In the genomic region with DNA sequence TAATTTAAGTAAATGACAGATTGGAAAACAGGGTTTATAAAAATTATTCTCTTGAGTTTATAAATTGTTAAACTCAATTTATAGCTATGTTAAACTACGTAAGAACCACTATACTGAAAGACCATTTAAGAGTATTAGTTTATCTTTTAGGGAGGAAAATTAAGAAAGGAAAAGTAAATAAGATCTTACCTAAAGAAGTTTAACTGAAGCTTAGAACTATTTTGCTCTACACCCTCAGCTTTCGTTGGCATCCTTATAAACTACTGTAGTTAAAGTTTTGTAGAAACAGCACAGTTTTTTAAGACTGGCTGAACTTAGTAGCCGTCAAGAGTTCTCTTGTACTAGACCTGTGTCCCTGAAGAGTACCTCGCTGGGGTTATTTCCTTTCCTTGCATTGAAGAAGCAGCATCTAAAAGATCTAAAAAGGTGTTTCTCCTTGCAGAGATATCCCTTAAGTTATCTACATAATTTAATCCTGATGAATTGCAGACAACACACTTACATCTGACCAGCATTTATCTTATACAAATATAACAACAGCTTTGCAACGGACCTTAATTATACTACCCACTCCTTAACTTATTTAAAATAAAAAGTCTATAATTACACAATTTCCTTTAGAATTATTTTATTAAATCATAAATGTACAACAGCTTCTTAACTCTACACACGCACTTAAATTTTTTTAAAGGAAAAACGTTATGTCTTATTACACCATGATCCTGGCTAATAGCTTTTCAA, we compare ENCODE assay signal across 16 cellular contexts. TPM values are rescaled to one million over a fixed set of nuclear protein-coding genes. Genes with fewer than 3 reads are reported as not detected.
DNase-seq lines count a peak whose midpoint lies in the region; ATAC-seq, FAIRE-seq and TF ChIP-seq lines count a peak whose summit lies in the region.
"Had no signal": no experiment of that assay in that cellular context is flagged by ENCODE, and none has a peak within 500 bp of the region (broad histone marks: within the 10 kb centered on the region; RNA-seq: fewer than 3 reads in every experiment).

No MANE protein-coding gene starts in this region.

- peak overlapping the region; percentile 59 for H3K27ac Mint-ChIP-seq in activated CD4-positive, alpha-beta memory T cell treated with anti-CD3 and anti-CD28 coated beads for 36 hours
- peak overlapping the region; percentile 12 for H3K27ac Mint-ChIP-seq in endothelial cell (ENCODE audit: unreplicated experiment)

- H3K4me1 Mint-ChIP-seq in activated CD4-positive, alpha-beta memory T cell treated with anti-CD3 and anti-CD28 coated beads for 36 hours (ENCODE audit: low read depth): peaks cover 92% of the 10 kb centered on the region
- peaks cover 50% of the 10 kb centered on the region for H3K4me1 Mint-ChIP-seq in endothelial cell (ENCODE audit: unreplicated experiment)

- intact Hi-C loops in activated CD4-positive, alpha-beta memory T cell treated with anti-CD3 and anti-CD28 coated beads for 36 hours (cut with micrococcal nuclease): no loop called here

- POLR2A ChIA-PET in activated CD4-positive, alpha-beta memory T cell treated with anti-CD3 and anti-CD28 coated beads for 36 hours (lab: Charles Lee): interaction anchor here (0.8 to 9.9 kb wide), 11 partner anchors 8 to 112 kb away, joined by 3 to 160 read pairs (median 7); partner anchors contain the start of genes CBX3, HNRNPA2B1 and NFE2L3

- no peak for DNase-seq in activated CD4-positive, alpha-beta memory T cell treated with anti-CD3 and anti-CD28 coated beads for 36 hours
- DNase-seq in endothelial cell (ENCODE audit: low spot score): no peak
- no peak for DNase-seq in SHP77 treated with DMSO at 0.1 percent for 48 hours (lab: John Stamatoyannopoulos, UW)
- DNase-seq in activated effector memory CD4-positive, alpha-beta T cell treated with Interleukin-2 at 50 U/mL for 16 hours: no peak
- DNase-seq in NCI-H187 treated with DMSO at 0.1 percent for 48 hours (lab: John Stamatoyannopoulos, UW): no peak
- DNase-seq: activated CD4-positive, alpha-beta T cell treated with anti-CD3 and anti-CD28 coated beads for 1 hour; brain microvascular endothelial cell; KG1; NCI-H82; posterior cingulate gyrus had no signal

- CTCF ChIA-PET in activated CD4-positive, alpha-beta memory T cell treated with anti-CD3 and anti-CD28 coated beads for 36 hours (lab: Charles Lee): interaction anchor here (0.8 to 4.2 kb wide), 8 partner anchors 8 to 178 kb away, joined by 3 to 35 read pairs (median 4); partner anchors contain the start of gene NFE2L3

- H3K9me3 Mint-ChIP-seq in activated CD4-positive, alpha-beta memory T cell treated with anti-CD3 and anti-CD28 coated beads for 36 hours: no peaks in the 10 kb centered on the region
- no peaks in the 10 kb centered on the region for H3K9me3 Mint-ChIP-seq in endothelial cell (ENCODE audit: unreplicated experiment)
- H3K9me3 Mint-ChIP-seq: T-helper 1 cell treated with Interleukin-12 subunit alpha and Interleukin-12 subunit beta and Interleukin-4 antibody, amounts not matched to agents 30 μg/mL and 1 μg/mL, for 36 hours had no signal

- TF ChIP-seq CTCF in 22Rv1 (IDR thresholded peaks at IDR 0.05) (no peak), endothelial cell (IDR thresholded peaks at IDR 0.05; ENCODE audit: unreplicated experiment) (no peak)

- 0 out of 2 replicates have a peak overlapping the region, but pooled peaks have one; percentile 55 for H3K27ac ChIP-seq in 22Rv1
- H3K27ac ChIP-seq: brain microvascular endothelial cell, hepatocyte, RWPE1 had no signal

- peaks cover 86% of the 10 kb centered on the region for H3K36me3 Mint-ChIP-seq in activated CD4-positive, alpha-beta memory T cell treated with anti-CD3 and anti-CD28 coated beads for 36 hours
- H3K36me3 Mint-ChIP-seq in endothelial cell (ENCODE audit: low read depth, unreplicated experiment): peaks cover 74% of the 10 kb centered on the region

- ATAC-seq in HG03139 (IDR thresholded peaks at IDR 0.05; ENCODE audit: unreplicated experiment): no peak

- FAIRE-seq in G401.6 (lab: Jason Lieb, UNC): peak; percentile 90

- no peaks in the 10 kb centered on the region for H3K27me3 Mint-ChIP-seq in activated CD4-positive, alpha-beta memory T cell treated with anti-CD3 and anti-CD28 coated beads for 36 hours
- peaks cover 13% of the 10 kb centered on the region for H3K27me3 Mint-ChIP-seq in endothelial cell (ENCODE audit: unreplicated experiment)

- H3K4me3 Mint-ChIP-seq in activated CD4-positive, alpha-beta memory T cell treated with anti-CD3 and anti-CD28 coated beads for 36 hours: no peak overlapping the region
- peak overlapping the region; percentile 84 for H3K4me3 Mint-ChIP-seq in endothelial cell (ENCODE audit: unreplicated experiment)

RNA-seq across cellular contexts. Expression of gene HNRNPA2B1, which starts 9.1 kb away (rescaled TPM):
- total RNA-seq in activated CD4-positive, alpha-beta memory T cell treated with anti-CD3 and anti-CD28 coated beads for 36 hours: 100 to 1,000 TPM; 906 to 929 TPM
- total RNA-seq in endothelial cell (ENCODE audit: unreplicated experiment): 623 TPM

RNA-seq across cellular contexts. Expression of gene CBX3, which starts 10.1 kb away (rescaled TPM):
- 100 to 1,000 TPM; 278 to 281 TPM for total RNA-seq in activated CD4-positive, alpha-beta memory T cell treated with anti-CD3 and anti-CD28 coated beads for 36 hours
- total RNA-seq in endothelial cell (ENCODE audit: unreplicated experiment): 146 TPM

RNA-seq across cellular contexts. Expression of gene NFE2L3, which starts 39.4 kb away (rescaled TPM):
- 10 to 100 TPM; 27.3 to 30.3 TPM for total RNA-seq in activated CD4-positive, alpha-beta memory T cell treated with anti-CD3 and anti-CD28 coated beads for 36 hours
- 2.8 TPM for total RNA-seq in endothelial cell (ENCODE audit: unreplicated experiment)
